ENCODE assay signal across 10 cellular contexts in genomic region chr4:3041192-3042142, GRCh38. TPM values are rescaled to one million over a fixed set of nuclear protein-coding genes. Genes with fewer than 3 reads are reported as not detected.
DNase-seq lines count a peak whose midpoint lies in the region; ATAC-seq and TF ChIP-seq lines count a peak whose summit lies in the region.
"Had no signal": no experiment of that assay in that cellular context is flagged by ENCODE, and none has a peak within 500 bp of the region (broad histone marks: within the 10 kb centered on the region; RNA-seq: fewer than 3 reads in every experiment).

No MANE protein-coding gene starts in this region.

- no peak overlapping the region for H3K4me3 ChIP-seq in SK-N-SH (ENCODE audit: low read depth in 2 of 2, low read length in 1 of 2)

- no peaks in the 10 kb centered on the region for H3K9me2 ChIP-seq in SK-N-SH

- no peaks in the 10 kb centered on the region for H3K9me3 ChIP-seq in SK-N-SH

- no peaks in the 10 kb centered on the region for H3K27me3 ChIP-seq in SK-N-SH (ENCODE audit: insufficient read depth)

- no peak overlapping the region for H2AFZ ChIP-seq in SK-N-SH (ENCODE audit: low read depth)

- no peak overlapping the region for H3K4me2 ChIP-seq in SK-N-SH

- WGBS in SK-N-SH (ENCODE audit: low lambda C conversion rate): 85% methylated on average over 22 of the region's 57 CpGs

- no peaks in the 10 kb centered on the region for H4K20me1 ChIP-seq in SK-N-SH (ENCODE audit: insufficient read depth)

- no peaks in the 10 kb centered on the region for H3K79me2 ChIP-seq in SK-N-SH (ENCODE audit: insufficient read depth)

- POLR2A ChIA-PET in SK-N-SH (lab: Yijun Ruan, JAX): no interaction called here

- H3K9ac ChIP-seq in SK-N-SH: no peak overlapping the region

- no peak; the same call in 2 of the 3 replicates for ATAC-seq in SK-N-SH treated with all-trans-retinoic acid at 6 μM for 48 hours
- peak; percentile 72 for ATAC-seq in sciatic nerve
- ATAC-seq in GM21528 (IDR thresholded peaks at IDR 0.05; ENCODE audit: low FRiP score, unreplicated experiment): no peak
- no peak for ATAC-seq in HG03025 (IDR thresholded peaks at IDR 0.05; ENCODE audit: low FRiP score, unreplicated experiment)

- H3K36me3 ChIP-seq in SK-N-SH (replicated peaks in 1 of 2; ENCODE audit: control insufficient read depth in 1 of 2, insufficient read depth in 2 of 2, low read length in 1 of 2): no peaks in the 10 kb centered on the region

- no peak for TF ChIP-seq CTCF in SK-N-SH (IDR thresholded peaks at IDR 0.05)

- peak; percentile 62 for DNase-seq in SK-N-SH
- peak; percentile 45 for DNase-seq in NCI-H510A (lab: John Stamatoyannopoulos, UW)
- DNase-seq in activated effector memory CD4-positive, alpha-beta T cell treated with Interleukin-2 at 50 U/mL for 16 hours: peak; percentile 25
- DNase-seq in head of caudate nucleus: peak in 37 of 42 donors; percentile 9 to 80 (median 48)
- peak; percentile 68 for DNase-seq in sciatic nerve (ENCODE audit: low spot score)
- DNase-seq: DND-41 had no signal

- no peak for TF ChIP-seq RAD21 in SK-N-SH (IDR thresholded peaks at IDR 0.05; ENCODE audit: low read length)

- TF ChIP-seq EP300 in SK-N-SH (IDR thresholded peaks at IDR 0.05; ENCODE audit: borderline replicate concordance in 1 of 2, low read depth in 1 of 2, low read length in 1 of 2): no peak

- CTCF ChIA-PET in SK-N-SH (lab: Yijun Ruan, JAX): interaction anchor here (0.9 to 7.7 kb wide), 3 partner anchors 9 to 63 kb away, joined by 3 to 73 read pairs (median 16); no protein-coding TSS in a partner anchor

- intact Hi-C loops in head of caudate nucleus (cut with DNase I): no loop called here
- intact Hi-C loops in sciatic nerve (cut with DNase I): no loop called here

- H3F3A ChIP-seq in SK-N-SH (replicated peaks; ENCODE audit: insufficient read depth): no peaks in the 10 kb centered on the region

- H3K27ac ChIP-seq in SK-N-SH (ENCODE audit: low read depth in 2 of 2, low read length in 1 of 2): no peak overlapping the region
- H3K27ac ChIP-seq: epithelial cell of prostate had no signal

- peaks cover 0 to 3% of the 10 kb centered on the region in 2 experiments; a peak in 1 of 4 replicates for H3K4me1 ChIP-seq in SK-N-SH (ENCODE audit: control insufficient read depth in 1 of 2, insufficient read depth in 2 of 2, low read depth in 1 of 2, low read length in 1 of 2)

TF ChIP-seq in SK-N-SH, 30 proteins besides CTCF, POLR2A, EP300 and RAD21 (continues in another document):
- TF ChIP-seq REST (IDR thresholded peaks at IDR 0.05; ENCODE audit: low read depth, low read length): no peak
- no peak for TF ChIP-seq GABPA (IDR thresholded peaks at IDR 0.05; ENCODE audit: low read depth)
- no peak for TF ChIP-seq SIN3A (IDR thresholded peaks at IDR 0.05; ENCODE audit: borderline replicate concordance, low read depth, low read length)
- no peak for TF ChIP-seq RXRA (IDR thresholded peaks at IDR 0.05; ENCODE audit: borderline replicate concordance, low read depth)
- no peak for TF ChIP-seq RFX5 (IDR thresholded peaks at IDR 0.05; ENCODE audit: low read length)
- TF ChIP-seq ZBTB33 (IDR thresholded peaks at IDR 0.05; ENCODE audit: borderline replicate concordance, low read depth): no peak

TF ChIP-seq in SK-N-SH treated with all-trans-retinoic acid at 6 μM for 48 hours, 23 proteins besides CTCF, POLR2A, EP300 and RAD21:
- TF ChIP-seq ZC3H10 (CRISPR knock-in tag; IDR thresholded peaks at IDR 0.05) (no peak), PATZ1 (CRISPR knock-in tag; IDR thresholded peaks at IDR 0.05; ENCODE audit: borderline replicate concordance) (no peak), RARB (CRISPR knock-in tag; IDR thresholded peaks at IDR 0.05) (no peak), ZFP30 (CRISPR knock-in tag; IDR thresholded peaks at IDR 0.05) (no peak), CREB5 (CRISPR knock-in tag; IDR thresholded peaks at IDR 0.05; ENCODE audit: low read depth) (no peak), CSDC2 (CRISPR knock-in tag; IDR thresholded peaks at IDR 0.05) (no peak), TOX (CRISPR knock-in tag; IDR thresholded peaks at IDR 0.05; ENCODE audit: borderline replicate concordance) (no peak), POU6F1 (CRISPR knock-in tag; IDR thresholded peaks at IDR 0.05; ENCODE audit: borderline replicate concordance, low read depth) (no peak), TCF4 (CRISPR knock-in tag; IDR thresholded peaks at IDR 0.05; ENCODE audit: borderline replicate concordance) (no peak)

RNA-seq across cellular contexts. Expression of gene HTT-AS, which starts 32.9 kb away (rescaled TPM):
- polyA plus RNA-seq in SK-N-SH (2012; rRNA removed): not detected in 2 replicates
- not detected in 2 replicates for polyA plus RNA-seq in SK-N-SH (2012; cell fraction: cytosol; rRNA removed)
- polyA plus RNA-seq in SK-N-SH (2012; cell fraction: nucleus; rRNA removed): not detected in 2 replicates
- total RNA-seq in sciatic nerve: not detected

RNA-seq across cellular contexts. Expression of gene HTT, which starts 33.0 kb away (rescaled TPM):
- 11.3 and 13.1 TPM in 2 replicates for polyA plus RNA-seq in SK-N-SH (2012; rRNA removed)
- 7.8 and 9.4 TPM in 2 replicates for polyA plus RNA-seq in SK-N-SH (2012; cell fraction: cytosol; rRNA removed)
- polyA plus RNA-seq in SK-N-SH (2012; cell fraction: nucleus; rRNA removed): 35.2 and 36.2 TPM in 2 replicates
- 67.8 TPM for total RNA-seq in sciatic nerve
